Comparison of ENCODE assay signal across 8 cellular contexts in the genomic region with DNA sequence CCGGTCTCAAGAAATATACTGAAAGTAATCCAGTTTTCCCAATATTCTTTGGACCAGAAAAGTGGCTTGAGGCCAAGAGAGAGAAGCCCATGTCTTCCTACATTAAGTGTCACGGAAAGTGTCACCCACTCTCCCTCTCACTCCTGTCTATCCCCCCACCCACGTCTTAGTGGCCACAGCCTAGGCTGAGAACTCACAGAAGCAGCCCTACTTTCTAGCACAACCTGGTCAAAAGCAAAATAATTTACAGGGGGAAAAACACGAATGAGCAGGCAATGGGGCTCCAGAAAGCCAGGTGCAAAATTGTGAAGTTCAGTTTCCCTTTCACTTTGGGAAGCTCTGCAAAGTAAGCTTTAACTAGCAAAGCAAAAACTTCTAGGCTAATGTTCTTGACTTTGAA.
A peak's percentile ranks its signal among the peaks of the same experiment; 100 is the strongest.
DNase-seq lines count a peak whose midpoint lies in the region; ATAC-seq, FAIRE-seq and TF ChIP-seq lines count a peak whose summit lies in the region.

No MANE protein-coding gene starts in this region.

- peak; percentile 27 for DNase-seq in activated CD4-positive, alpha-beta T cell treated with anti-CD3 and anti-CD28 coated beads for 48 hours
- no peak for DNase-seq in pancreas
- no peak for DNase-seq in MV-4-11 (lab: John Stamatoyannopoulos, UW)
- no peak for DNase-seq in heart right ventricle
- DNase-seq in kidney tubule cell (ENCODE audit: low spot score) = no peak
- no peak for DNase-seq in mesenteric fat pad (ENCODE audit: low spot score)

- TF ChIP-seq CTCF in pancreas (IDR thresholded peaks at IDR 0.05) = no peak
- no peak for TF ChIP-seq CTCF in heart right ventricle (IDR thresholded peaks at IDR 0.05)

- H3K27ac ChIP-seq in pancreas (no peak overlapping the region), heart right ventricle (peak overlapping the region in 1 of 10 donors; percentile 41)

- no peaks in the 10 kb centered on the region for H3K4me1 ChIP-seq in pancreas
- H3K4me1 ChIP-seq in heart right ventricle = peaks cover 0 to 40% (median 0%) of the 10 kb centered on the region in 9 donors

- H3K9me3 ChIP-seq in pancreas (no peaks in the 10 kb centered on the region), heart right ventricle (no peaks in the 10 kb centered on the region)

- WGBS in pancreas, 2 donors = 62 to 74% methylated on average over 4 of the region's 4 CpGs
- WGBS in heart right ventricle, 2 donors = 57 to 70% methylated on average over 4 of the region's 4 CpGs

- H3K4me3 ChIP-seq in pancreas (no peak overlapping the region), heart right ventricle (peak overlapping the region in 4 of 10 donors; percentile 10 to 27 (median 24))

- H3K27me3 ChIP-seq in pancreas = no peaks in the 10 kb centered on the region
- no peaks in the 10 kb centered on the region for H3K27me3 ChIP-seq in heart right ventricle

- intact Hi-C loops in pancreas (cut with DNase I) (loop anchor here in 2 of 3 donors (5.0 to 10.0 kb wide), 2 partner anchors 118 to 120 kb away; no protein-coding TSS in a partner anchor), heart right ventricle (cut with DNase I) (loop anchor here (2.0 to 10.0 kb wide), 8 partner anchors 120 to 648 kb away; no protein-coding TSS in a partner anchor)

- no peaks in the 10 kb centered on the region for H3K36me3 ChIP-seq in pancreas
- H3K36me3 ChIP-seq in heart right ventricle = no peaks in the 10 kb centered on the region

- peak; percentile 26 for ATAC-seq in GM18873 (IDR thresholded peaks at IDR 0.05; ENCODE audit: low FRiP score, unreplicated experiment)
- peak; percentile 58 for ATAC-seq in HG02588 (IDR thresholded peaks at IDR 0.05; ENCODE audit: unreplicated experiment)
- peak in 3 of 4 donors; percentile 13 to 35 (median 30) for ATAC-seq in pancreas
- no peak for ATAC-seq in heart right ventricle

- no peak for FAIRE-seq in pancreas (lab: Jason Lieb, UNC)

Comparison
In these comparisons a context has a peak if more than half of its experiments do, and no peak if none do; other contexts are left out.
1. ATAC-seq: peak in GM18873 (single experiment), HG02588 (single experiment) and pancreas (3 of 4); none in heart right ventricle (0 of 8).